19 cellular contexts compared by ENCODE assay signal in the genomic region with DNA sequence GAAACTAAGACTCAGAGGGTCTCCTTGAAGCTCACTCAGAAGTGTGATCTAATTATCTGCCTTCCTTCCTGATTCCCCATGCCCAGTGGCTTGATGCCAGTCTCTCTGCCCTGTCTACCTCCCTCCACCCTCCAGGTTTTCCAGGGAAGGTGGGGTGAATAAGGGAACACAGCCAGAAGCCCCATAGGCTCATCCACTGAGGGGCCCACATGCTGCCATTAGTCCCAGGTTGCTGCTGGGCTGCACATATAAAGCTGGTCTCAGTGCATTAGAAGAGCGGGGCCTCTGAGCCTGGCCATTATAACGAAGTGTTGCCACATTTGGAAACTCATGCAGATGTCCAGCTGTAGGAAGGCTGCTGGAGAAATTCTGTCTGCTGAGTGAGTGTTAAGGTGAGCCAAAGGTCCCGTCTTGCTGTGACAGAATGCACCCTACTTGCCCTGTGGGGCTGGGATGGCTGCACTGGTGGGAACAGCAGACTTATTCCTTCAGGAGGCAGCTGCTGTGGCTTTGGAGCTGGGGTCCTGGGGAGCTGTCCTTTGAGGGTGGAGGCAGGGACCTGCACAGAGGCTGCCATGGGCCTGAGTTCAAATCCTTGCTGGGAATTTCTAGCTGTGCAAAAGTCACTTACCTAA. TPM values are rescaled to one million over a fixed set of nuclear protein-coding genes. Genes with fewer than 3 reads are reported as not detected.
DNase-seq lines count a peak whose midpoint lies in the region; ATAC-seq and TF ChIP-seq lines count a peak whose summit lies in the region.
"Had no signal": no experiment of that assay in that cellular context is flagged by ENCODE, and none has a peak within 500 bp of the region (broad histone marks: within the 10 kb centered on the region; RNA-seq: fewer than 3 reads in every experiment).

No MANE protein-coding gene starts in this region.

- no peaks in the 10 kb centered on the region for H3K36me3 ChIP-seq in BLaER1
- no peaks in the 10 kb centered on the region for H3K36me3 ChIP-seq in HEK293 (ENCODE audit: control insufficient read depth in 2 of 2, insufficient read depth in 1 of 2, low read length in 2 of 2)
- no peaks in the 10 kb centered on the region for H3K36me3 ChIP-seq in parathyroid adenoma (ENCODE audit: control insufficient read depth, insufficient read depth, low read length)

- H2AFZ ChIP-seq in parathyroid adenoma, result no peak overlapping the region

- POLR2A ChIA-PET in HEK293 (lab: Yijun Ruan, JAX), result no interaction called here

- H4K20me1 ChIP-seq in BLaER1, result no peaks in the 10 kb centered on the region

- no peak overlapping the region for H3K27ac Mint-ChIP-seq in natural killer cell treated with Interleukin-12 subunit alpha and Interleukin-12 subunit beta and Interleukin-15 and Interleukin-18, amount 100 ng/mL, for 72 hours
- H3K27ac Mint-ChIP-seq: activated naive CD4-positive, alpha-beta T cell treated with anti-CD3 and anti-CD28 coated beads for 36 hours had no signal

- no peak overlapping the region for H3K4me3 ChIP-seq in BLaER1
- H3K4me3 ChIP-seq in HEK293 (ENCODE audit: low read depth, low read length), result no peak overlapping the region
- H3K4me3 ChIP-seq in parathyroid adenoma (ENCODE audit: low read depth, low read length), result no peak overlapping the region
- H3K4me3 ChIP-seq: testis had no signal

- peaks cover 88% of the 10 kb centered on the region for H3K4me1 ChIP-seq in BLaER1
- no peaks in the 10 kb centered on the region for H3K4me1 ChIP-seq in HEK293 (ENCODE audit: control insufficient read depth, insufficient read depth, low read length)
- H3K4me1 ChIP-seq in parathyroid adenoma, result peaks cover 13% of the 10 kb centered on the region

- CTCF ChIA-PET in HEK293 (lab: Yijun Ruan, JAX), result interaction anchor here (0.8 to 3.7 kb wide), 4 partner anchors 12 to 85 kb away, joined by 5 to 19 read pairs (median 7); no protein-coding TSS in a partner anchor

- peaks cover 33% of the 10 kb centered on the region in 2 donors for H3K27me3 Mint-ChIP-seq in natural killer cell treated with Interleukin-12 subunit alpha and Interleukin-12 subunit beta and Interleukin-15 and Interleukin-18, amount 100 ng/mL, for 72 hours

- no peaks in the 10 kb centered on the region for H3K36me3 Mint-ChIP-seq in natural killer cell treated with Interleukin-12 subunit alpha and Interleukin-12 subunit beta and Interleukin-15 and Interleukin-18, amount 100 ng/mL, for 72 hours

- no peak overlapping the region for H3K4me3 Mint-ChIP-seq in natural killer cell treated with Interleukin-12 subunit alpha and Interleukin-12 subunit beta and Interleukin-15 and Interleukin-18, amount 100 ng/mL, for 72 hours
- H3K4me3 Mint-ChIP-seq: activated naive CD4-positive, alpha-beta T cell treated with anti-CD3 and anti-CD28 coated beads for 36 hours had no signal

- intact Hi-C loops in Right ventricle myocardium superior (cut with DNase I), result no loop called here

- H3K27ac ChIP-seq in BLaER1, result no peak overlapping the region
- H3K27ac ChIP-seq in HEK293 (ENCODE audit: extremely low read depth, low read depth, low read length), result no peak overlapping the region
- no peak overlapping the region for H3K27ac ChIP-seq in parathyroid adenoma
- H3K27ac ChIP-seq: testis had no signal

- no peak for TF ChIP-seq CTCF in HEK293 (tag by site-specific recombination; IDR thresholded peaks at IDR 0.05)
- no peak for TF ChIP-seq CTCF in parathyroid adenoma (IDR thresholded peaks at IDR 0.05)

- peak; percentile 53 for ATAC-seq in Right ventricle myocardium superior (ENCODE audit: poor library complexity)
- no peak for ATAC-seq in GM21360 (IDR thresholded peaks at IDR 0.05; ENCODE audit: unreplicated experiment)
- ATAC-seq in natural killer cell treated with Interleukin-12 subunit alpha and Interleukin-12 subunit beta and Interleukin-15 and Interleukin-18, amount 100 ng/mL, for 72 hours, result no peak
- ATAC-seq in HG02678 (IDR thresholded peaks at IDR 0.05; ENCODE audit: unreplicated experiment), result no peak

- no peak for DNase-seq in Right ventricle myocardium superior
- DNase-seq in natural killer cell treated with Interleukin-12 subunit alpha and Interleukin-12 subunit beta and Interleukin-15 and Interleukin-18, amount 100 ng/mL, for 72 hours (ENCODE audit: low spot score), result no peak
- no peak for DNase-seq in DMS153 (lab: John Stamatoyannopoulos, UW)
- DNase-seq: activated naive CD4-positive, alpha-beta T cell treated with anti-CD3 and anti-CD28 coated beads for 36 hours; IMR-90; mesendoderm; MM.1S; NCI-H2029 treated with DMSO at 0.1 percent for 48 hours; NCI-H510A treated with DMSO at 0.1 percent for 48 hours; stimulated activated CD4-positive, alpha-beta T cell treated with anti-CD3 and anti-CD28 coated beads, Interleukin-2, amount 100 ng/mL, for 48 hours had no signal

- no peak overlapping the region for H3K9ac ChIP-seq in BLaER1
- no peak overlapping the region for H3K9ac ChIP-seq in parathyroid adenoma

- H3K27me3 ChIP-seq in BLaER1 (peaks cover 42% of the 10 kb centered on the region), parathyroid adenoma (ENCODE audit: control insufficient read depth, insufficient read depth, low read length) (no peaks in the 10 kb centered on the region)
- H3K27me3 ChIP-seq: testis had no signal

- H3K9me3 Mint-ChIP-seq in natural killer cell treated with Interleukin-12 subunit alpha and Interleukin-12 subunit beta and Interleukin-15 and Interleukin-18, amount 100 ng/mL, for 72 hours, result no peaks in the 10 kb centered on the region
- H3K9me3 Mint-ChIP-seq: activated naive CD4-positive, alpha-beta T cell treated with anti-CD3 and anti-CD28 coated beads for 36 hours had no signal

- H3K4me2 ChIP-seq in BLaER1 (peak overlapping the region; percentile 35; the same call in 1 of the 2 replicates), parathyroid adenoma (ENCODE audit: low read length) (peak overlapping the region; percentile 0)

- no peaks in the 10 kb centered on the region for H3K79me2 ChIP-seq in parathyroid adenoma

- peaks cover 0 to 9% of the 10 kb centered on the region in 2 donors for H3K4me1 Mint-ChIP-seq in natural killer cell treated with Interleukin-12 subunit alpha and Interleukin-12 subunit beta and Interleukin-15 and Interleukin-18, amount 100 ng/mL, for 72 hours (ENCODE audit: low read depth in 2 of 2)

- H3K9me3 ChIP-seq in BLaER1, result no peaks in the 10 kb centered on the region
- H3K9me3 ChIP-seq in HEK293 (ENCODE audit: control insufficient read depth, insufficient read depth, low read depth, low read length), result no peaks in the 10 kb centered on the region
- no peaks in the 10 kb centered on the region for H3K9me3 ChIP-seq in parathyroid adenoma (ENCODE audit: control insufficient read depth, low read length)
- H3K9me3 ChIP-seq: testis had no signal

TF ChIP-seq in HEK293, 187 proteins besides CTCF, POLR2A, EP300 and RAD21 (continues in another document):
- TF ChIP-seq, protein P1, sequence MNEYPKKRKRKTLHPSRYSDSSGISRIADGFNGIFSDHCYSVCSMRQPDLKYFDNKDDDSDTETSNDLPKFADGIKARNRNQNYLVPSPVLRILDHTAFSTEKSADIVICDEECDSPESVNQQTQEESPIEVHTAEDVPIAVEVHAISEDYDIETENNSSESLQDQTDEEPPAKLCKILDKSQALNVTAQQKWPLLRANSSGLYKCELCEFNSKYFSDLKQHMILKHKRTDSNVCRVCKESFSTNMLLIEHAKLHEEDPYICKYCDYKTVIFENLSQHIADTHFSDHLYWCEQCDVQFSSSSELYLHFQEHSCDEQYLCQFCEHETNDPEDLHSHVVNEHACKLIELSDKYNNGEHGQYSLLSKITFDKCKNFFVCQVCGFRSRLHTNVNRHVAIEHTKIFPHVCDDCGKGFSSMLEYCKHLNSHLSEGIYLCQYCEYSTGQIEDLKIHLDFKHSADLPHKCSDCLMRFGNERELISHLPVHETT (tag by site-specific recombination; IDR thresholded peaks at IDR 0.05), result no peak
- TF ChIP-seq HOXC10 (CRISPR knock-in tag; IDR thresholded peaks at IDR 0.05), result no peak
- TF ChIP-seq, protein P2, sequence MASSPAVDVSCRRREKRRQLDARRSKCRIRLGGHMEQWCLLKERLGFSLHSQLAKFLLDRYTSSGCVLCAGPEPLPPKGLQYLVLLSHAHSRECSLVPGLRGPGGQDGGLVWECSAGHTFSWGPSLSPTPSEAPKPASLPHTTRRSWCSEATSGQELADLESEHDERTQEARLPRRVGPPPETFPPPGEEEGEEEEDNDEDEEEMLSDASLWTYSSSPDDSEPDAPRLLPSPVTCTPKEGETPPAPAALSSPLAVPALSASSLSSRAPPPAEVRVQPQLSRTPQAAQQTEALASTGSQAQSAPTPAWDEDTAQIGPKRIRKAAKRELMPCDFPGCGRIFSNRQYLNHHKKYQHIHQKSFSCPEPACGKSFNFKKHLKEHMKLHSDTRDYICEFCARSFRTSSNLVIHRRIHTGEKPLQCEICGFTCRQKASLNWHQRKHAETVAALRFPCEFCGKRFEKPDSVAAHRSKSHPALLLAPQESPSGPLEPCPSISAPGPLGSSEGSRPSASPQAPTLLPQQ (tag by site-specific recombination; IDR thresholded peaks at IDR 0.05), result peak; percentile 72
- no peak for TF ChIP-seq ZIC2 (tag by site-specific recombination; IDR thresholded peaks at IDR 0.05)
- TF ChIP-seq ZFP69B (tag by site-specific recombination; IDR thresholded peaks at IDR 0.05), result peak; percentile 61; the same call in 1 of the 2 replicates
- no peak for TF ChIP-seq ZNF19 (tag by site-specific recombination; IDR thresholded peaks at IDR 0.05; ENCODE audit: low read depth)
- no peak for TF ChIP-seq SP2 (tag by site-specific recombination; IDR thresholded peaks at IDR 0.05)
- TF ChIP-seq ZNF302 (tag by site-specific recombination; IDR thresholded peaks at IDR 0.05; ENCODE audit: low read depth), result no peak
- no peak for TF ChIP-seq ZNF473 (tag by site-specific recombination; IDR thresholded peaks at IDR 0.05)
- no peak for TF ChIP-seq SP3 (tag by site-specific recombination; IDR thresholded peaks at IDR 0.05)

RNA-seq across cellular contexts. Expression of gene ADORA1, which starts 2.9 kb away (rescaled TPM):
- total RNA-seq in Right ventricle myocardium superior, result 12.5 TPM
- total RNA-seq in natural killer cell treated with Interleukin-12 subunit alpha and Interleukin-12 subunit beta and Interleukin-15 and Interleukin-18, amount 100 ng/mL, for 72 hours, result not detected
- total RNA-seq: activated naive CD4-positive, alpha-beta T cell treated with anti-CD3 and anti-CD28 coated beads for 36 hours; dermis microvascular lymphatic vessel endothelial cell; OCI-LY7 had no signal

RNA-seq across cellular contexts. Expression of gene MYOG, which starts 44.7 kb away (rescaled TPM):
- not detected for total RNA-seq in Right ventricle myocardium superior
- not detected for total RNA-seq in natural killer cell treated with Interleukin-12 subunit alpha and Interleukin-12 subunit beta and Interleukin-15 and Interleukin-18, amount 100 ng/mL, for 72 hours
- total RNA-seq: activated naive CD4-positive, alpha-beta T cell treated with anti-CD3 and anti-CD28 coated beads for 36 hours; dermis microvascular lymphatic vessel endothelial cell; IMR-90; OCI-LY7; SK-MEL-5 had no signal

RNA-seq across cellular contexts. Expression of gene MYBPH, which starts 45.2 kb away (rescaled TPM):
- total RNA-seq in Right ventricle myocardium superior, result not detected
- total RNA-seq in natural killer cell treated with Interleukin-12 subunit alpha and Interleukin-12 subunit beta and Interleukin-15 and Interleukin-18, amount 100 ng/mL, for 72 hours, result not detected
- total RNA-seq: activated naive CD4-positive, alpha-beta T cell treated with anti-CD3 and anti-CD28 coated beads for 36 hours; dermis microvascular lymphatic vessel endothelial cell; IMR-90; OCI-LY7; SK-MEL-5 had no signal

RNA-seq across cellular contexts. Expression of gene CHI3L1, which starts 56.0 kb away (rescaled TPM):
- total RNA-seq in Right ventricle myocardium superior, result 0.32 TPM
- total RNA-seq in natural killer cell treated with Interleukin-12 subunit alpha and Interleukin-12 subunit beta and Interleukin-15 and Interleukin-18, amount 100 ng/mL, for 72 hours, result 1 to 10 TPM; 1.6 to 1.8 TPM
- total RNA-seq: IMR-90, OCI-LY7 had no signal

Comparison
In these comparisons a context has a peak if more than half of its experiments do, and no peak if none do; other contexts are left out.
1. RNA of gene ADORA1, which starts 2.9 kb away (total RNA-seq): 12.5 TPM in Right ventricle myocardium superior (single experiment); not detected in natural killer cell treated with Interleukin-12 subunit alpha and Interleukin-12 subunit beta and Interleukin-15 and Interleukin-18, amount 100 ng/mL, for 72 hours; every median in the first group is over 10 times any median in the second.